16 cellular contexts compared by ENCODE assay signal in the genomic region with DNA sequence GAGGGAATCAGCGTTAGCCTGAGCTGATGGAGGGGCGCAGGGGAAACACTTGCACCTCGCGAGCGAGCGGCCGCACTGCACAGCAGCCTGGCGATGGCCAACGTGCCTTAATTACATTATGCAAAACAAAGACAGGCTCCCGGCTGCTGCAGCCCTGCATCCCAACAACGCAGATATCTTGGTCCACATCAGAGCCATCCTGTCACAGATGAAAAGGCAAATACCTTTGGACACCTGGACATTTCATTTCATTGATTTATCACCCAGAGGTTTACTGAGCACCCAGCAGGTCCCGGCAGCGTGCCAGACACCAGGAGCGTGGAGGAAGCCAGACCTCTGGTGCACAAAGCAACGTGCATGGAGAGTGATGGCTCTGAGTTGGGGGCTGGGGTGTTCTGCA.
"Had no signal": no experiment of that assay in that cellular context is flagged by ENCODE, and none has a peak within 500 bp of the region (broad histone marks: within the 10 kb centered on the region; RNA-seq: fewer than 3 reads in every experiment).

No MANE protein-coding gene starts in this region.

- DNase-seq: activated CD4-positive, alpha-beta T cell treated with anti-CD3 and anti-CD28 coated beads, Interleukin-2, amount 50 U/mL, for 4 hours; activated CD4-positive, CD25-positive, alpha-beta regulatory T cell treated with anti-CD3 and anti-CD28 coated beads, Interleukin-2, amount 50 U/mL, for 72 hours; activated naive CD8-positive, alpha-beta T cell treated with anti-CD3 and anti-CD28 coated beads, Interleukin-2, amount 10 ng/mL, durations not matched to agents 7 days and 5 days; activated T-cell treated with anti-CD3 and anti-CD28 coated beads, Interleukin-2, amount 50 U/mL, for 48 hours; anterior cingulate cortex; glutamatergic neuron; immature natural killer cell; mammary epithelial cell; mucosa of descending colon; stimulated activated CD4-positive, alpha-beta T cell treated with anti-CD3 and anti-CD28 coated beads, Interleukin-15, amount 100 ng/mL, for 24 hours; stimulated activated CD4-positive, alpha-beta T cell treated with anti-CD3 and anti-CD28 coated beads, Interleukin-4, amount 100 ng/mL, for 24 hours; stimulated activated naive CD8-positive, alpha-beta T cell treated with anti-CD3 and anti-CD28 coated beads, Interleukin-15, amount 100 ng/mL, for 72 hours; thyroid gland had no signal

- H3K4me3 ChIP-seq: mucosa of descending colon, thyroid gland had no signal

- H3K27ac Mint-ChIP-seq: activated naive CD8-positive, alpha-beta T cell treated with anti-CD3 and anti-CD28 coated beads, Interleukin-2, amount 10 ng/mL, durations not matched to agents 7 days and 5 days; immature natural killer cell; naive thymus-derived CD8-positive, alpha-beta T cell; stimulated activated naive CD8-positive, alpha-beta T cell treated with anti-CD3 and anti-CD28 coated beads, Interleukin-15, amount 100 ng/mL, for 72 hours had no signal

- H3K9me3 Mint-ChIP-seq: activated naive CD8-positive, alpha-beta T cell treated with anti-CD3 and anti-CD28 coated beads, Interleukin-2, amount 10 ng/mL, durations not matched to agents 7 days and 5 days; stimulated activated naive CD8-positive, alpha-beta T cell treated with anti-CD3 and anti-CD28 coated beads, Interleukin-15, amount 100 ng/mL, for 72 hours had no signal

- H3K36me3 Mint-ChIP-seq: activated naive CD8-positive, alpha-beta T cell treated with anti-CD3 and anti-CD28 coated beads, Interleukin-2, amount 10 ng/mL, durations not matched to agents 7 days and 5 days; immature natural killer cell; naive thymus-derived CD8-positive, alpha-beta T cell had no signal

- H3K4me1 Mint-ChIP-seq: activated naive CD8-positive, alpha-beta T cell treated with anti-CD3 and anti-CD28 coated beads, Interleukin-2, amount 10 ng/mL, durations not matched to agents 7 days and 5 days; immature natural killer cell; naive thymus-derived CD8-positive, alpha-beta T cell; stimulated activated naive CD8-positive, alpha-beta T cell treated with anti-CD3 and anti-CD28 coated beads, Interleukin-15, amount 100 ng/mL, for 72 hours had no signal

- ATAC-seq: esophagus mucosa; left colon; mucosa of descending colon; naive thymus-derived CD8-positive, alpha-beta T cell; stimulated activated naive CD8-positive, alpha-beta T cell treated with anti-CD3 and anti-CD28 coated beads, Interleukin-15, amount 100 ng/mL, for 72 hours had no signal

- H3K4me3 Mint-ChIP-seq: activated naive CD8-positive, alpha-beta T cell treated with anti-CD3 and anti-CD28 coated beads, Interleukin-2, amount 10 ng/mL, durations not matched to agents 7 days and 5 days; immature natural killer cell; naive thymus-derived CD8-positive, alpha-beta T cell; stimulated activated naive CD8-positive, alpha-beta T cell treated with anti-CD3 and anti-CD28 coated beads, Interleukin-15, amount 100 ng/mL, for 72 hours had no signal
